ENCODE assay signal across 35 cellular contexts in the genomic region with DNA sequence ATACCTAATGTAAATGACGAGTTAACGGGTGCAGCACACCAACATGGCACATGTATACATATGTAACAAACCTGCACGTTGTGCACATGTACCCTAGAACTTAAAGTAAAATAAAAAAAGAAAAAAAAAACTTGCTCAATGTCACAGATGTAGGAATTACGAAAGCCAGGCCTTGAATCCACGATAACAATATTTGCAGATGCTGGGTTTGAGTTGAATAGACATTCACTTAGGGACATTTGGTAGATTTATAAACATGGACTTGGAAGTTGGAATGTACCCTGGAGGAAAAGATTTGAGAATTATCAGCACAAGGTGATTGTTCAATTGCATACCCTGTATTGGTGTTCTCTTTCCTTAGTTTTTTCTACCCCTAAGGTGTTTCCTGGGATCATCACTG.
"Had no signal": no experiment of that assay in that cellular context is flagged by ENCODE, and none has a peak within 500 bp of the region (broad histone marks: within the 10 kb centered on the region; RNA-seq: fewer than 3 reads in every experiment).

No MANE protein-coding gene starts in this region.

- H3K4me3 ChIP-seq: adrenal gland, cardiac muscle cell had no signal

- DNase-seq: activated B cell treated with CpG ODN at 0.5 μM for 24 hours; activated CD4-positive, alpha-beta memory T cell treated with anti-CD3 and anti-CD28 coated beads for 36 hours; activated CD4-positive, alpha-beta T cell treated with anti-CD3 and anti-CD28 coated beads for 4 hours; activated CD4-positive, alpha-beta T cell treated with anti-CD3 and anti-CD28 coated beads, Interleukin-2, amount 10 ng/mL, durations not matched to agents 24 days and 14 days; activated CD4-positive, alpha-beta T cell treated with anti-CD3 and anti-CD28 coated beads, Interleukin-2, amount 50 U/mL, for 1 hour; activated CD4-positive, alpha-beta T cell treated with anti-CD3 and anti-CD28 coated beads, Interleukin-2, amount 50 U/mL, for 4 hours; activated CD4-positive, CD25-positive, alpha-beta regulatory T cell treated with anti-CD3 and anti-CD28 coated beads, Interleukin-2, amount 50 U/mL, for 72 hours; activated CD8-positive, alpha-beta memory T cell treated with anti-CD3 and anti-CD28 coated beads, Interleukin-2, amount 50 U/mL, for 4 hours; activated CD8-positive, alpha-beta T cell treated with anti-CD3 and anti-CD28 coated beads for 36 hours; activated effector memory CD4-positive, alpha-beta T cell treated with anti-CD3 and anti-CD28 coated beads, Interleukin-2, amount 50 U/mL, for 16 hours; activated gamma-delta T cell treated with Interleukin-2 at 50 U/mL for 16 hours; activated naive CD4-positive, alpha-beta T cell; activated naive CD4-positive, alpha-beta T cell treated with anti-CD3 and anti-CD28 coated beads for 36 hours; activated naive CD4-positive, alpha-beta T cell treated with anti-CD3 and anti-CD28 coated beads, Interleukin-2, amount 50 U/mL, for 16 hours; activated naive CD8-positive, alpha-beta T cell treated with anti-CD3 and anti-CD28 coated beads for 36 hours; activated T-cell treated with anti-CD3 and anti-CD28 coated beads for 4 hours; activated T-cell treated with anti-CD3 and anti-CD28 coated beads, Interleukin-2, amount 50 U/mL, for 1 hour; activated T-cell treated with anti-CD3 and anti-CD28 coated beads, Interleukin-2, amount 50 U/mL, for 4 hours; activated T-cell treated with anti-CD3 and anti-CD28 coated beads, Interleukin-2, amount 50 U/mL, for 72 hours; adrenal gland; amniotic stem cell; aorta; caudate nucleus; cerebellar nuclear complex; T-helper 2 cell; T-helper 9 cell had no signal

- H3K9me3 ChIP-seq: adrenal gland had no signal

- H3K36me3 ChIP-seq: adrenal gland, cardiac muscle cell had no signal

- H3K27me3 ChIP-seq: adrenal gland, cardiac muscle cell had no signal

- H3K4me3 Mint-ChIP-seq: activated B cell treated with CpG ODN at 0.5 μM for 24 hours; activated CD4-positive, alpha-beta memory T cell treated with anti-CD3 and anti-CD28 coated beads for 36 hours; activated CD4-positive, alpha-beta T cell treated with anti-CD3 and anti-CD28 coated beads, Interleukin-2, amount 10 ng/mL, durations not matched to agents 24 days and 14 days; activated CD8-positive, alpha-beta T cell treated with anti-CD3 and anti-CD28 coated beads for 36 hours; activated naive CD4-positive, alpha-beta T cell treated with anti-CD3 and anti-CD28 coated beads for 36 hours; activated naive CD8-positive, alpha-beta T cell treated with anti-CD3 and anti-CD28 coated beads for 36 hours; activated T-cell treated with anti-CD3 and anti-CD28 coated beads, Interleukin-2, amount 50 U/mL, for 4 hours; activated T-cell treated with anti-CD3 and anti-CD28 coated beads, Interleukin-2, amount 50 U/mL, for 72 hours; activated T-helper 1 cell treated with anti-CD3 and anti-CD28 coated beads, Interleukin-12 subunit alpha, Interleukin-12 subunit beta, Interleukin-2, Interleukin-4 antibody, amounts not matched to agents 30 ng/mL and 10 ng/mL and 1 ng/mL, durations not matched to agents 14 hours and 24 hours and 36 hours; activated T-helper 17 cell treated with anti-CD3 and anti-CD28 coated beads, Interleukin-2, amount 50 U/mL, for 72 hours; brain; central memory CD8-positive, alpha-beta T cell; T-helper 1 cell treated with Interleukin-12 subunit alpha and Interleukin-12 subunit beta and Interleukin-4 antibody, amounts not matched to agents 30 μg/mL and 1 μg/mL, for 36 hours; T-helper 2 cell treated with Interferon-gamma antibody and Interleukin-4, amounts not matched to agents 5 μg/mL and 100 μg/mL, for 36 hours had no signal

- H3K27ac Mint-ChIP-seq: activated B cell treated with CpG ODN at 0.5 μM for 24 hours; activated CD4-positive, alpha-beta memory T cell treated with anti-CD3 and anti-CD28 coated beads for 36 hours; activated CD4-positive, alpha-beta T cell treated with anti-CD3 and anti-CD28 coated beads, Interleukin-2, amount 10 ng/mL, durations not matched to agents 24 days and 14 days; activated CD8-positive, alpha-beta T cell treated with anti-CD3 and anti-CD28 coated beads for 36 hours; activated naive CD4-positive, alpha-beta T cell treated with anti-CD3 and anti-CD28 coated beads for 36 hours; activated naive CD4-positive, alpha-beta T cell treated with anti-CD3 and anti-CD28 coated beads, Interleukin-2, amount 50 U/mL, for 72 hours; activated naive CD8-positive, alpha-beta T cell treated with anti-CD3 and anti-CD28 coated beads for 36 hours; activated T-cell treated with anti-CD3 and anti-CD28 coated beads, Interleukin-2, amount 50 U/mL, for 72 hours; activated T-helper 1 cell treated with anti-CD3 and anti-CD28 coated beads, Interleukin-12 subunit alpha, Interleukin-12 subunit beta, Interleukin-2, Interleukin-4 antibody, amounts not matched to agents 30 ng/mL and 10 ng/mL and 1 ng/mL, durations not matched to agents 14 hours and 24 hours and 36 hours; activated T-helper 17 cell treated with anti-CD3 and anti-CD28 coated beads, Interleukin-2, amount 50 U/mL, for 72 hours; T-helper 1 cell treated with Interleukin-12 subunit alpha and Interleukin-12 subunit beta and Interleukin-4 antibody, amounts not matched to agents 30 μg/mL and 1 μg/mL, for 36 hours; T-helper 2 cell treated with Interferon-gamma antibody and Interleukin-4, amounts not matched to agents 5 μg/mL and 100 μg/mL, for 36 hours had no signal

- H3K9me3 Mint-ChIP-seq: activated B cell treated with CpG ODN at 0.5 μM for 24 hours; activated CD4-positive, alpha-beta memory T cell treated with anti-CD3 and anti-CD28 coated beads for 36 hours; activated CD4-positive, alpha-beta T cell treated with anti-CD3 and anti-CD28 coated beads, Interleukin-2, amount 10 ng/mL, durations not matched to agents 24 days and 14 days; activated CD8-positive, alpha-beta T cell treated with anti-CD3 and anti-CD28 coated beads for 36 hours; activated naive CD8-positive, alpha-beta T cell treated with anti-CD3 and anti-CD28 coated beads for 36 hours; activated T-cell treated with anti-CD3 and anti-CD28 coated beads, Interleukin-2, amount 50 U/mL, for 4 hours; activated T-helper 1 cell treated with anti-CD3 and anti-CD28 coated beads, Interleukin-12 subunit alpha, Interleukin-12 subunit beta, Interleukin-2, Interleukin-4 antibody, amounts not matched to agents 30 ng/mL and 10 ng/mL and 1 ng/mL, durations not matched to agents 14 hours and 24 hours and 36 hours; brain; T-helper 1 cell treated with Interleukin-12 subunit alpha and Interleukin-12 subunit beta and Interleukin-4 antibody, amounts not matched to agents 30 μg/mL and 1 μg/mL, for 36 hours; T-helper 2 cell treated with Interferon-gamma antibody and Interleukin-4, amounts not matched to agents 5 μg/mL and 100 μg/mL, for 36 hours had no signal

- H3K4me1 Mint-ChIP-seq: activated B cell treated with CpG ODN at 0.5 μM for 24 hours; activated CD4-positive, alpha-beta T cell treated with anti-CD3 and anti-CD28 coated beads, Interleukin-2, amount 10 ng/mL, durations not matched to agents 24 days and 14 days; activated naive CD8-positive, alpha-beta T cell treated with anti-CD3 and anti-CD28 coated beads for 36 hours; activated T-helper 17 cell treated with anti-CD3 and anti-CD28 coated beads, Interleukin-2, amount 50 U/mL, for 72 hours; brain; central memory CD8-positive, alpha-beta T cell had no signal

- H3K36me3 Mint-ChIP-seq: activated CD4-positive, alpha-beta memory T cell treated with anti-CD3 and anti-CD28 coated beads for 36 hours; activated naive CD4-positive, alpha-beta T cell treated with anti-CD3 and anti-CD28 coated beads, Interleukin-2, amount 50 U/mL, for 72 hours; activated naive CD8-positive, alpha-beta T cell treated with anti-CD3 and anti-CD28 coated beads for 36 hours; brain had no signal

- ATAC-seq: activated CD8-positive, alpha-beta T cell treated with anti-CD3 and anti-CD28 coated beads for 36 hours; activated naive CD4-positive, alpha-beta T cell treated with anti-CD3 and anti-CD28 coated beads, Interleukin-2, amount 50 U/mL, for 72 hours; activated T-cell treated with anti-CD3 and anti-CD28 coated beads, Interleukin-2, amount 50 U/mL, for 4 hours; activated T-cell treated with anti-CD3 and anti-CD28 coated beads, Interleukin-2, amount 50 U/mL, for 72 hours; activated T-helper 17 cell treated with anti-CD3 and anti-CD28 coated beads, Interleukin-2, amount 50 U/mL, for 72 hours had no signal

- H3K27ac ChIP-seq: adrenal gland, cardiac muscle cell, VCaP had no signal

- H3K4me1 ChIP-seq: adrenal gland had no signal

- H3K27me3 Mint-ChIP-seq: activated B cell treated with CpG ODN at 0.5 μM for 24 hours; activated CD4-positive, alpha-beta memory T cell treated with anti-CD3 and anti-CD28 coated beads for 36 hours; activated CD4-positive, alpha-beta T cell treated with anti-CD3 and anti-CD28 coated beads, Interleukin-2, amount 10 ng/mL, durations not matched to agents 24 days and 14 days; activated CD8-positive, alpha-beta T cell treated with anti-CD3 and anti-CD28 coated beads for 36 hours; central memory CD8-positive, alpha-beta T cell had no signal
